Comparison of ENCODE assay signal across 1 cellular context in the genomic region with DNA sequence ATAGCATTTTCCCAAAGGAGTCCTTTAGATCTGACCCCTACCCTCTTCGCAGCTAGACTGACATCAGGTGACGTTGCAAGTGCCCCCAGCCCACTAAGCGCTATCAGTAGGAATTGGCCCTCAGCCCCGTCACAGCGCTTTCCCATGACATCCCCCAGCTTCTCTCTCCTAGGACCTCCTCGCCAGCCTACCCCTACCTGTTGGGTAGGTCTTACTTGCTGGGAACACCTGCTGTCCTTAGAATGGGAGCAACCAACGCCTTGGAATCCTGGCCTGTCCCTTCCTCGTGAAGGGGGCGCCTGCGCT.
TF ChIP-seq lines count a peak whose summit lies in the region.

No MANE protein-coding gene starts in this region.

TF ChIP-seq in GM23338, 12 proteins besides CTCF, POLR2A, EP300 and RAD21 (continued from another document):
- TF ChIP-seq, protein P1, sequence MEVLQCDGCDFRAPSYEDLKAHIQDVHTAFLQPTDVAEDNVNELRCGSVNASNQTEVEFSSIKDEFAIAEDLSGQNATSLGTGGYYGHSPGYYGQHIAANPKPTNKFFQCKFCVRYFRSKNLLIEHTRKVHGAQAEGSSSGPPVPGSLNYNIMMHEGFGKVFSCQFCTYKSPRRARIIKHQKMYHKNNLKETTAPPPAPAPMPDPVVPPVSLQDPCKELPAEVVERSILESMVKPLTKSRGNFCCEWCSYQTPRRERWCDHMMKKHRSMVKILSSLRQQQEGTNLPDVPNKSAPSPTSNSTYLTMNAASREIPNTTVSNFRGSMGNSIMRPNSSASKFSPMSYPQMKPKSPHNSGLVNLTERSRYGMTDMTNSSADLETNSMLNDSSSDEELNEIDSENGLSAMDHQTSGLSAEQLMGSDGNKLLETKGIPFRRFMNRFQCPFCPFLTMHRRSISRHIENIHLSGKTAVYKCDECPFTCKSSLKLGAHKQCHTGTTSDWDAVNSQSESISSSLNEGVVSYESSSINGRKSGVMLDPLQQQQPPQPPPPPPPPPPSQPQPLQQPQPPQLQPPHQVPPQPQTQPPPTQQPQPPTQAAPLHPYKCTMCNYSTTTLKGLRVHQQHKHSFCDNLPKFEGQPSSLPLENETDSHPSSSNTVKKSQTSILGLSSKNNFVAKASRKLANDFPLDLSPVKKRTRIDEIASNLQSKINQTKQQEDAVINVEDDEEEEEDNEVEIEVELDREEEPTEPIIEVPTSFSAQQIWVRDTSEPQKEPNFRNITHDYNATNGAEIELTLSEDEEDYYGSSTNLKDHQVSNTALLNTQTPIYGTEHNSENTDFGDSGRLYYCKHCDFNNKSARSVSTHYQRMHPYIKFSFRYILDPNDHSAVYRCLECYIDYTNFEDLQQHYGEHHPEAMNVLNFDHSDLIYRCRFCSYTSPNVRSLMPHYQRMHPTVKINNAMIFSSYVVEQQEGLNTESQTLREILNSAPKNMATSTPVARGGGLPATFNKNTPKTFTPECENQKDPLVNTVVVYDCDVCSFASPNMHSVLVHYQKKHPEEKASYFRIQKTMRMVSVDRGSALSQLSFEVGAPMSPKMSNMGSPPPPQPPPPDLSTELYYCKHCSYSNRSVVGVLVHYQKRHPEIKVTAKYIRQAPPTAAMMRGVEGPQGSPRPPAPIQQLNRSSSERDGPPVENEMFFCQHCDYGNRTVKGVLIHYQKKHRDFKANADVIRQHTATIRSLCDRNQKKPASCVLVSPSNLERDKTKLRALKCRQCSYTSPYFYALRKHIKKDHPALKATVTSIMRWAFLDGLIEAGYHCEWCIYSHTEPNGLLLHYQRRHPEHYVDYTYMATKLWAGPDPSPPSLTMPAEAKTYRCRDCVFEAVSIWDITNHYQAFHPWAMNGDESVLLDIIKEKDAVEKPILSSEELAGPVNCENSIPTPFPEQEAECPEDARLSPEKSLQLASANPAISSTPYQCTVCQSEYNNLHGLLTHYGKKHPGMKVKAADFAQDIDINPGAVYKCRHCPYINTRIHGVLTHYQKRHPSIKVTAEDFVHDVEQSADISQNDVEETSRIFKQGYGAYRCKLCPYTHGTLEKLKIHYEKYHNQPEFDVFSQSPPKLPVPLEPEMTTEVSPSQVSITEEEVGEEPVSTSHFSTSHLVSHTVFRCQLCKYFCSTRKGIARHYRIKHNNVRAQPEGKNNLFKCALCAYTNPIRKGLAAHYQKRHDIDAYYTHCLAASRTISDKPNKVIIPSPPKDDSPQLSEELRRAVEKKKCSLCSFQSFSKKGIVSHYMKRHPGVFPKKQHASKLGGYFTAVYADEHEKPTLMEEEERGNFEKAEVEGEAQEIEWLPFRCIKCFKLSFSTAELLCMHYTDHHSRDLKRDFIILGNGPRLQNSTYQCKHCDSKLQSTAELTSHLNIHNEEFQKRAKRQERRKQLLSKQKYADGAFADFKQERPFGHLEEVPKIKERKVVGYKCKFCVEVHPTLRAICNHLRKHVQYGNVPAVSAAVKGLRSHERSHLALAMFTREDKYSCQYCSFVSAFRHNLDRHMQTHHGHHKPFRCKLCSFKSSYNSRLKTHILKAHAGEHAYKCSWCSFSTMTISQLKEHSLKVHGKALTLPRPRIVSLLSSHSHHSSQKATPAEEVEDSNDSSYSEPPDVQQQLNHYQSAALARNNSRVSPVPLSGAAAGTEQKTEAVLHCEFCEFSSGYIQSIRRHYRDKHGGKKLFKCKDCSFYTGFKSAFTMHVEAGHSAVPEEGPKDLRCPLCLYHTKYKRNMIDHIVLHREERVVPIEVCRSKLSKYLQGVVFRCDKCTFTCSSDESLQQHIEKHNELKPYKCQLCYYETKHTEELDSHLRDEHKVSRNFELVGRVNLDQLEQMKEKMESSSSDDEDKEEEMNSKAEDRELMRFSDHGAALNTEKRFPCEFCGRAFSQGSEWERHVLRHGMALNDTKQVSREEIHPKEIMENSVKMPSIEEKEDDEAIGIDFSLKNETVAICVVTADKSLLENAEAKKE (CRISPR knock-in tag; IDR thresholded peaks at IDR 0.05): no peak
- TF ChIP-seq, protein P2, sequence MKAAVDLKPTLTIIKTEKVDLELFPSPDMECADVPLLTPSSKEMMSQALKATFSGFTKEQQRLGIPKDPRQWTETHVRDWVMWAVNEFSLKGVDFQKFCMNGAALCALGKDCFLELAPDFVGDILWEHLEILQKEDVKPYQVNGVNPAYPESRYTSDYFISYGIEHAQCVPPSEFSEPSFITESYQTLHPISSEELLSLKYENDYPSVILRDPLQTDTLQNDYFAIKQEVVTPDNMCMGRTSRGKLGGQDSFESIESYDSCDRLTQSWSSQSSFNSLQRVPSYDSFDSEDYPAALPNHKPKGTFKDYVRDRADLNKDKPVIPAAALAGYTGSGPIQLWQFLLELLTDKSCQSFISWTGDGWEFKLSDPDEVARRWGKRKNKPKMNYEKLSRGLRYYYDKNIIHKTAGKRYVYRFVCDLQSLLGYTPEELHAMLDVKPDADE (IDR thresholded peaks at IDR 0.05): no peak
